18 cellular contexts compared by ENCODE assay signal in the genomic region with DNA sequence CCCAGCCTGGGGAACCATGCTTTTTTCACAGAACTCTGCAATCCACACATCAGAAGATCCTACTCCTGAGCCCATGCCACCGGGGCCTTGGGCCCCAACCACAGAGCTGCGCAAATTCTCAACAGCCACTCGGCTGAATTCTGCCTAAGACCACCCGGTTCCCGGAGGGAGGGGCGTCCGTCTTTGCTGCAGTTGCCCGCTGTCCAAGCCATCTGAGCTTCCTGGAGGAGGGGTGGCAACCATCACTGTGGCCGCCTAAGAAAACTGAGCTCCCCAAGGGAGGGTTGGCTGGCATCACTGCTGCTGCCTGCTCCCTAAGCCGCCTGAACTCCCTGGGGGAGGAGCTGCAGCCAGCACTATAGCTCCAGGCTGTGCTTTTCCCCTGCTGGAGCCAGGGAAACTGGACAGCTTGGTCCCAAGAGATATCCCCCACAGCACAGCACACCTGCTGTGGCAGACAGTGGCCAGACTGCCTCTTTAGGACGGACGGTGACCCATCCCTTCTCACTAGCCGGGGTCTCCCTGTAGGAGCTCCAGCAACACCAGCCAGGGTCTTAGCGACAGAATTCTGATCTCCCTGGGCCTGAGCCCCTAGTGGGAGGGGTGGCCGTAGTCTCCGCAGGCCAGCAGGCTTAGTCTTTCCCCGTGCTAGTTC.
"Had no signal": no experiment of that assay in that cellular context is flagged by ENCODE, and none has a peak within 500 bp of the region (broad histone marks: within the 10 kb centered on the region; RNA-seq: fewer than 3 reads in every experiment).

No MANE protein-coding gene starts in this region.

- H3K4me3 ChIP-seq: esophagus muscularis mucosa, gastrocnemius medialis, lung, suprapubic skin, thyroid gland, upper lobe of left lung, vagina had no signal

- DNase-seq: effector memory CD8-positive, alpha-beta T cell; gastrocnemius medialis; immature natural killer cell; kidney; left cardiac atrium; left ventricle myocardium superior; mesendoderm; naive B cell; small intestine; stimulated activated CD4-positive, alpha-beta T cell treated with anti-CD3 and anti-CD28 coated beads, Interleukin-12 subunit alpha, Interleukin-12 subunit beta, amount 100 ng/mL, for 4 hours; stimulated activated naive CD8-positive, alpha-beta T cell treated with anti-CD3 and anti-CD28 coated beads, Interleukin-15, Interleukin-2, amounts not matched to agents 100 U/mL and 50 U/mL, for 24 hours; thyroid gland had no signal

- H3K27me3 ChIP-seq: esophagus muscularis mucosa, gastrocnemius medialis, suprapubic skin, thyroid gland, upper lobe of left lung, vagina had no signal

- H3K27ac ChIP-seq: epithelial cell of prostate, esophagus muscularis mucosa, gastrocnemius medialis, suprapubic skin, thyroid gland, upper lobe of left lung, vagina had no signal

- H3K36me3 ChIP-seq: esophagus muscularis mucosa, gastrocnemius medialis, suprapubic skin, thyroid gland, upper lobe of left lung, vagina had no signal

- H3K9me3 ChIP-seq: gastrocnemius medialis, suprapubic skin, thyroid gland, upper lobe of left lung, vagina had no signal

- ATAC-seq: effector memory CD8-positive, alpha-beta T cell; gastrocnemius medialis; left cardiac atrium; left ventricle myocardium superior; stimulated activated naive CD8-positive, alpha-beta T cell treated with anti-CD3 and anti-CD28 coated beads, Interleukin-15, Interleukin-2, amounts not matched to agents 100 U/mL and 50 U/mL, for 24 hours had no signal

- H3K4me1 ChIP-seq: esophagus muscularis mucosa, gastrocnemius medialis, suprapubic skin, thyroid gland, upper lobe of left lung, vagina had no signal
